Comparison of ENCODE assay signal across 9 cellular contexts in genomic region chr7:150435390-150436073, GRCh38. TPM values are rescaled to one million over a fixed set of nuclear protein-coding genes. Genes with fewer than 3 reads are reported as not detected.
A peak's percentile ranks its signal among the peaks of the same experiment; 100 is the strongest.
DNase-seq lines count a peak whose midpoint lies in the region; ATAC-seq and TF ChIP-seq lines count a peak whose summit lies in the region.
"Had no signal": no experiment of that assay in that cellular context is flagged by ENCODE, and none has a peak within 500 bp of the region (broad histone marks: within the 10 kb centered on the region; RNA-seq: fewer than 3 reads in every experiment).

No MANE protein-coding gene starts in this region.

- H3K4me1 Mint-ChIP-seq in activated CD8-positive, alpha-beta T cell treated with anti-CD3 and anti-CD28 coated beads for 36 hours (ENCODE audit: low read depth): peaks cover 38% of the 10 kb centered on the region

- no peaks in the 10 kb centered on the region for H3K4me1 ChIP-seq in colonic mucosa

- ATAC-seq in GM19467 (IDR thresholded peaks at IDR 0.05; ENCODE audit: unreplicated experiment) (peak; percentile 89), HG03378 (IDR thresholded peaks at IDR 0.05; ENCODE audit: unreplicated experiment) (peak; percentile 90)
- no peak for ATAC-seq in activated CD8-positive, alpha-beta T cell treated with anti-CD3 and anti-CD28 coated beads for 36 hours

- TF ChIP-seq CTCF in GM10266 (IDR thresholded peaks at IDR 0.05; ENCODE audit: control insufficient read depth, insufficient read depth, low read depth, missing control alignments) (no peak), colonic mucosa (IDR thresholded peaks at IDR 0.05) (no peak)
- no peak for TF ChIP-seq CTCF in activated CD8-positive, alpha-beta T cell treated with anti-CD3 and anti-CD28 coated beads for 36 hours (IDR thresholded peaks at IDR 0.05)

- H3K36me3 ChIP-seq in colonic mucosa: no peaks in the 10 kb centered on the region

- H3K36me3 Mint-ChIP-seq in activated CD8-positive, alpha-beta T cell treated with anti-CD3 and anti-CD28 coated beads for 36 hours (ENCODE audit: low read depth): no peaks in the 10 kb centered on the region

- DNase-seq in GM10266 (ENCODE audit: extremely low spot score): peak; percentile 86
- peak; percentile 31 for DNase-seq in colonic mucosa
- no peak for DNase-seq in NCI-H524 (lab: John Stamatoyannopoulos, UW)
- DNase-seq in foreskin melanocyte: no peak
- DNase-seq in activated CD8-positive, alpha-beta T cell treated with anti-CD3 and anti-CD28 coated beads for 36 hours: no peak
- DNase-seq in dermis blood vessel endothelial cell: no peak

- H3K4me3 ChIP-seq in colonic mucosa: no peak overlapping the region

- H3K27ac ChIP-seq in colonic mucosa: no peak overlapping the region

- no peaks in the 10 kb centered on the region for H3K9me3 Mint-ChIP-seq in activated CD8-positive, alpha-beta T cell treated with anti-CD3 and anti-CD28 coated beads for 36 hours

- H3K9ac ChIP-seq in colonic mucosa (ENCODE audit: low read depth in 2 of 2, low read length in 2 of 2): no peak overlapping the region

- POLR2A ChIA-PET in activated CD8-positive, alpha-beta T cell treated with anti-CD3 and anti-CD28 coated beads for 36 hours (lab: Charles Lee): no interaction called here

- CTCF ChIA-PET in activated CD8-positive, alpha-beta T cell treated with anti-CD3 and anti-CD28 coated beads for 36 hours (lab: Charles Lee): no interaction called here

- H3K27me3 Mint-ChIP-seq in activated CD8-positive, alpha-beta T cell treated with anti-CD3 and anti-CD28 coated beads for 36 hours: peaks cover 2% of the 10 kb centered on the region

- intact Hi-C loops in colonic mucosa (cut with DNase I): loop anchor here (10.0 kb wide), 1 partner anchor 429 kb away; no protein-coding TSS in a partner anchor
- intact Hi-C loops in activated CD8-positive, alpha-beta T cell treated with anti-CD3 and anti-CD28 coated beads for 36 hours (cut with micrococcal nuclease): no loop called here

- H3K4me3 Mint-ChIP-seq in activated CD8-positive, alpha-beta T cell treated with anti-CD3 and anti-CD28 coated beads for 36 hours: no peak overlapping the region

- H3K27me3 ChIP-seq in colonic mucosa: no peaks in the 10 kb centered on the region

- no peak overlapping the region for H3K27ac Mint-ChIP-seq in activated CD8-positive, alpha-beta T cell treated with anti-CD3 and anti-CD28 coated beads for 36 hours

- no peaks in the 10 kb centered on the region for H3K9me3 ChIP-seq in colonic mucosa

RNA-seq across cellular contexts. Expression of gene GIMAP8, which starts 14.9 kb away (rescaled TPM):
- total RNA-seq in colonic mucosa (1 to 10 TPM; 3.4 to 4.5 TPM), dermis blood vessel endothelial cell (157 and 178 TPM in 2 replicates)
- total RNA-seq in activated CD8-positive, alpha-beta T cell treated with anti-CD3 and anti-CD28 coated beads for 36 hours: 1 to 10 TPM; 8.6 to 8.7 TPM
- total RNA-seq: epithelial cell of proximal tubule had no signal

RNA-seq across cellular contexts. Expression of gene ZNF775, which starts 56.4 kb away (rescaled TPM):
- 10 to 100 TPM; 11.0 to 11.3 TPM for total RNA-seq in colonic mucosa
- total RNA-seq in activated CD8-positive, alpha-beta T cell treated with anti-CD3 and anti-CD28 coated beads for 36 hours: 1 to 10 TPM; 4.7 to 4.9 TPM
- 8.1 and 9.7 TPM in 2 replicates for total RNA-seq in dermis blood vessel endothelial cell

Comparison
In these comparisons a context has a peak if more than half of its experiments do, and no peak if none do; other contexts are left out.
1. DNase-seq: peak in GM10266 (single experiment) and colonic mucosa (single experiment); none in NCI-H524 (0 of 2), foreskin melanocyte (single experiment), activated CD8-positive, alpha-beta T cell treated with anti-CD3 and anti-CD28 coated beads for 36 hours (single experiment) and dermis blood vessel endothelial cell (single experiment).
2. RNA of gene GIMAP8, which starts 14.9 kb away (total RNA-seq): 157 to 178 TPM in dermis blood vessel endothelial cell; 8.6 to 8.7 TPM in activated CD8-positive, alpha-beta T cell treated with anti-CD3 and anti-CD28 coated beads for 36 hours and 3.4 to 4.5 TPM in colonic mucosa; every median in the first group is over 10 times any median in the second.